Comparison of ENCODE assay signal across 8 cellular contexts in genomic region chr1:234593109-234593508, GRCh38.
"Had no signal": no experiment of that assay in that cellular context is flagged by ENCODE, and none has a peak within 500 bp of the region (broad histone marks: within the 10 kb centered on the region; RNA-seq: fewer than 3 reads in every experiment).

No MANE protein-coding gene starts in this region.

- ATAC-seq: GM12878 had no signal

- FAIRE-seq: G401.6, GM12878, GM12891, GM12892, GM18507, GM19239 had no signal

- H3K4me3 ChIP-seq: GM12878 had no signal

- DNase-seq: GDM1, GF-D8 had no signal
